ENCODE assay signal across 10 cellular contexts in the genomic region with DNA sequence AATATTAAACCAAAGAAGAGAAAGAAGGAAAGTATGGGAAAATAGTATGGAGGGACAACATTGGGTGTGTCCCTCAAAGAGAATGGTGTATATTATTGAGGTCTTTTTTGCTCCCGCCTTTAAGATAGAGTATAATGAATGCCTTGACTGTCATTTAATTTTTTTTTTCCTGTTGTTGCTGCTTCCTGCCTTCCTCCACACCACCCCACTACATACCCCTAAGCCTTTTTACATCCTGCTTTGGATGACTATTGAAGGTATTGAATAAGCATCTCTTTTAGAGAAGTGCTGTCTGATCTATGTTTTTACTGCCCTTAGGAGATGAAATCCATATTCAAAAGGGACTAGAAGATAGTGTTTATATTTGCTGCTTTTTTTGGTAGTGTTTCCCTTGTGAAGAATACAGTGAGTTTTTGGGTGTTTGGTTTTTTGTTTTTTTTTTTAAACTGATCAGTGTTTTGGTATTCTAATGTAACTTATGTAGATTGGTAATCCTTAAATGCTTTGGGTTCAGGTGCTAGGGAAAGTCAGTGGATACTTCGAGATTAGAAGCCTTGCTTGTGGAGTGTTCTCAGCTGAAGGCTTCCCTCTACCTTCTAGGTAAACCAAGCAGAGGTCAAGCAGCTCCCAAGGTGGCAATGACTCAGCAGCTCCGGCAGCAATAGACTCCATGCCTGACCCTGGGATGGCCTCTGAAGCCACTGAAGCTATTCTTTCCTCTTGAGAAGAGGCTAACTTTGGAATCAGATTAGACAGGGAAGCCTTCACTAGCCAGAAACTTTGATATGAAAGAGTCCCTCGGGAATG. TPM values are rescaled to one million over a fixed set of nuclear protein-coding genes. Genes with fewer than 3 reads are reported as not detected.
A peak's percentile ranks its signal among the peaks of the same experiment; 100 is the strongest.
DNase-seq lines count a peak whose midpoint lies in the region; ATAC-seq and TF ChIP-seq lines count a peak whose summit lies in the region.
"Had no signal": no experiment of that assay in that cellular context is flagged by ENCODE, and none has a peak within 500 bp of the region (broad histone marks: within the 10 kb centered on the region; RNA-seq: fewer than 3 reads in every experiment).

No MANE protein-coding gene starts in this region.

- intact Hi-C loops in heart right ventricle (cut with DNase I), result loop anchor here in 9 of 10 donors (5.0 to 10.0 kb wide), 11 partner anchors 84 to 254 kb away; a partner anchor contains a TSS
- intact Hi-C loops in CD14-positive monocyte (cut with micrococcal nuclease), result no loop called here
- intact Hi-C loops in spleen (cut with DNase I; ENCODE audit: low total_unique reads), result no loop called here

- H3K36me3 ChIP-seq in GM23248 (ENCODE audit: low read depth) (no peaks in the 10 kb centered on the region), SK-N-SH (replicated peaks in 1 of 2; ENCODE audit: control insufficient read depth in 1 of 2, insufficient read depth in 2 of 2, low read length in 1 of 2) (peaks cover 18 to 31% of the 10 kb centered on the region in 2 experiments), heart right ventricle (no peaks in the 10 kb centered on the region), spleen (no peaks in the 10 kb centered on the region)

- H3K9me3 ChIP-seq in GM23248 (ENCODE audit: low read depth) (no peaks in the 10 kb centered on the region), SK-N-SH (no peaks in the 10 kb centered on the region), heart right ventricle (no peaks in the 10 kb centered on the region), spleen (no peaks in the 10 kb centered on the region)

- no peak overlapping the region for H3K4me3 Mint-ChIP-seq in CD14-positive monocyte
- no peak overlapping the region for H3K4me3 Mint-ChIP-seq in activated CD8-positive, alpha-beta T cell treated with anti-CD3 and anti-CD28 coated beads, Interleukin-2, amount 10 ng/mL, durations not matched to agents 7 days and 5 days

- H4K20me1 ChIP-seq in GM23248 (ENCODE audit: insufficient read depth) (no peaks in the 10 kb centered on the region), SK-N-SH (ENCODE audit: insufficient read depth) (peaks cover 37% of the 10 kb centered on the region)

- DNase-seq in GM23248, result peak; percentile 65
- no peak for DNase-seq in SK-N-SH
- DNase-seq in heart right ventricle, result peak in 1 of 2 donors; percentile 23
- DNase-seq in skeletal muscle cell (ENCODE audit: low read depth), result no peak
- DNase-seq in CD14-positive monocyte (ENCODE audit: low spot score), result no peak
- DNase-seq in spleen, result no peak
- DNase-seq in activated CD8-positive, alpha-beta T cell treated with anti-CD3 and anti-CD28 coated beads, Interleukin-2, amount 10 ng/mL, durations not matched to agents 7 days and 5 days, result no peak

- H3K4me2 ChIP-seq in GM23248 (ENCODE audit: unreplicated experiment), result peak overlapping the region; percentile 96
- H3K4me2 ChIP-seq in SK-N-SH, result peak overlapping the region; percentile 74

- H3K4me3 ChIP-seq in GM23248 (peak overlapping the region; percentile 80), SK-N-SH (ENCODE audit: low read depth in 2 of 2, low read length in 1 of 2) (peak overlapping the region; percentile 35 to 88), heart right ventricle (peak overlapping the region in 6 of 10 donors; percentile 7 to 87 (median 80)), skeletal muscle cell (ENCODE audit: low read depth, low read length) (peak overlapping the region; percentile 5), spleen (no peak overlapping the region)
- H3K4me3 ChIP-seq: GM12878 had no signal

- no peak for TF ChIP-seq POLR2A in spleen (IDR thresholded peaks at IDR 0.05)

- H3K9me2 ChIP-seq in GM23248 (ENCODE audit: insufficient read depth) (no peaks in the 10 kb centered on the region), SK-N-SH (no peaks in the 10 kb centered on the region)

- no peak overlapping the region for H3K27ac Mint-ChIP-seq in CD14-positive monocyte
- no peak overlapping the region for H3K27ac Mint-ChIP-seq in activated CD8-positive, alpha-beta T cell treated with anti-CD3 and anti-CD28 coated beads, Interleukin-2, amount 10 ng/mL, durations not matched to agents 7 days and 5 days
- H3K27ac Mint-ChIP-seq: activated T-helper 2 cell treated with anti-CD3 and anti-CD28 coated beads, Interferon-gamma antibody, Interleukin-2, Interleukin-4, amounts not matched to agents 10 μg/mL and 5 μg/mL and 100 μg/mL, durations not matched to agents 14 hours and 24 hours and 36 hours had no signal

- H3F3A ChIP-seq in GM23248 (ENCODE audit: insufficient read depth), result peaks cover 24% of the 10 kb centered on the region; the same call in 1 of the 2 replicates
- H3F3A ChIP-seq in SK-N-SH (replicated peaks; ENCODE audit: insufficient read depth), result peaks cover 3% of the 10 kb centered on the region

- POLR2A ChIA-PET in SK-N-SH (lab: Yijun Ruan, JAX), result no interaction called here
- POLR2A ChIA-PET in activated CD8-positive, alpha-beta T cell treated with anti-CD3 and anti-CD28 coated beads, Interleukin-2, amount 10 ng/mL, durations not matched to agents 7 days and 5 days (lab: Charles Lee), result no interaction called here

- H3K27me3 ChIP-seq in GM23248 (replicated peaks; ENCODE audit: insufficient read depth), result no peaks in the 10 kb centered on the region
- no peaks in the 10 kb centered on the region for H3K27me3 ChIP-seq in SK-N-SH (ENCODE audit: insufficient read depth)
- peaks cover 0 to 74% (median 49%) of the 10 kb centered on the region in 7 donors for H3K27me3 ChIP-seq in heart right ventricle
- peaks cover 0 to 77% (median 65%) of the 10 kb centered on the region in 7 donors for H3K27me3 ChIP-seq in spleen (replicated peaks in 1 of 7)

- WGBS in GM23248 (ENCODE audit: low coverage in 1 of 2, low lambda C conversion rate in 2 of 2, missing lambda C conversion rate in 2 of 2), 2 experiments, result 39 to 40% methylated on average over 4 of the region's 4 CpGs
- WGBS in SK-N-SH (ENCODE audit: low lambda C conversion rate), result 44% methylated on average over 4 of the region's 4 CpGs
- 34% methylated on average over 4 of the region's 4 CpGs for WGBS in heart right ventricle, 2 donors
- WGBS in spleen, 5 donors, result 56 to 81% (median 60%) methylated on average over 4 of the region's 4 CpGs

- peaks cover 6% of the 10 kb centered on the region for H3K4me1 Mint-ChIP-seq in CD14-positive monocyte
- H3K4me1 Mint-ChIP-seq in activated CD8-positive, alpha-beta T cell treated with anti-CD3 and anti-CD28 coated beads, Interleukin-2, amount 10 ng/mL, durations not matched to agents 7 days and 5 days (ENCODE audit: low read depth), result peaks cover 4% of the 10 kb centered on the region

- ATAC-seq in heart right ventricle, result peak in 5 of 8 donors; percentile 27 to 59 (median 31)
- ATAC-seq in activated CD8-positive, alpha-beta T cell treated with anti-CD3 and anti-CD28 coated beads, Interleukin-2, amount 10 ng/mL, durations not matched to agents 7 days and 5 days, result no peak
- ATAC-seq in GM18511 (IDR thresholded peaks at IDR 0.05; ENCODE audit: unreplicated experiment), result no peak

- peak overlapping the region; percentile 14; the same call in 1 of the 2 replicates for H3K27ac ChIP-seq in GM23248
- peak overlapping the region; percentile 29 to 67 for H3K27ac ChIP-seq in SK-N-SH (ENCODE audit: low read depth in 2 of 2, low read length in 1 of 2)
- peak overlapping the region; percentile 27 to 86 (median 76) for H3K27ac ChIP-seq in heart right ventricle
- no peak overlapping the region for H3K27ac ChIP-seq in spleen

- H3K36me3 Mint-ChIP-seq in CD14-positive monocyte, result peaks cover 2 to 3% of the 10 kb centered on the region in 2 donors
- no peaks in the 10 kb centered on the region for H3K36me3 Mint-ChIP-seq in activated CD8-positive, alpha-beta T cell treated with anti-CD3 and anti-CD28 coated beads, Interleukin-2, amount 10 ng/mL, durations not matched to agents 7 days and 5 days (ENCODE audit: low read depth)

- H2AFZ ChIP-seq in GM23248, result 0 out of 2 replicates have a peak overlapping the region, but pooled peaks have one; percentile 9
- no peak overlapping the region for H2AFZ ChIP-seq in SK-N-SH (ENCODE audit: low read depth)

- peaks cover 33% of the 10 kb centered on the region for H3K4me1 ChIP-seq in GM23248 (ENCODE audit: insufficient read depth)
- peaks cover 12 to 40% of the 10 kb centered on the region in 2 experiments for H3K4me1 ChIP-seq in SK-N-SH (ENCODE audit: control insufficient read depth in 1 of 2, insufficient read depth in 2 of 2, low read depth in 1 of 2, low read length in 1 of 2)
- H3K4me1 ChIP-seq in heart right ventricle, result peaks cover 10 to 51% (median 38%) of the 10 kb centered on the region in 9 donors
- peaks cover 12 to 26% (median 17%) of the 10 kb centered on the region in 6 donors for H3K4me1 ChIP-seq in spleen

- TF ChIP-seq EP300 in SK-N-SH (IDR thresholded peaks at IDR 0.05; ENCODE audit: borderline replicate concordance in 1 of 2, low read depth in 1 of 2, low read length in 1 of 2), result no peak

- no peak for TF ChIP-seq RAD21 in SK-N-SH (IDR thresholded peaks at IDR 0.05; ENCODE audit: low read length)

- in situ Hi-C loops in GM23248 (cut with MboI), result loop anchor here (5.0 to 10.0 kb wide), 2 partner anchors 129 to 184 kb away; no protein-coding TSS in a partner anchor

- CTCF ChIA-PET in SK-N-SH (lab: Yijun Ruan, JAX), result interaction anchor here (0.7 to 2.1 kb wide), 2 partner anchors 178 kb away, joined by 4 to 5 read pairs; no protein-coding TSS in a partner anchor
- CTCF ChIA-PET in activated CD8-positive, alpha-beta T cell treated with anti-CD3 and anti-CD28 coated beads, Interleukin-2, amount 10 ng/mL, durations not matched to agents 7 days and 5 days (lab: Charles Lee), result no interaction called here

- H3K27me3 Mint-ChIP-seq in CD14-positive monocyte (ENCODE audit: low read depth in 3 of 3), result peaks cover 17 to 28% (median 21%) of the 10 kb centered on the region in 3 donors
- H3K27me3 Mint-ChIP-seq in activated CD8-positive, alpha-beta T cell treated with anti-CD3 and anti-CD28 coated beads, Interleukin-2, amount 10 ng/mL, durations not matched to agents 7 days and 5 days (ENCODE audit: low read depth), result peaks cover 39% of the 10 kb centered on the region

- TF ChIP-seq CTCF in SK-N-SH (IDR thresholded peaks at IDR 0.05) (no peak), heart right ventricle (IDR thresholded peaks at IDR 0.05) (no peak), CD14-positive monocyte (IDR thresholded peaks at IDR 0.05) (no peak), spleen (IDR thresholded peaks at IDR 0.05 in 8 of 11, conservative IDR thresholded peaks at IDR 0.05 in 3 of 11) (no peak)

- peaks cover 0 to 4% (median 2%) of the 10 kb centered on the region in 7 donors for H3K9me3 Mint-ChIP-seq in CD14-positive monocyte
- no peaks in the 10 kb centered on the region for H3K9me3 Mint-ChIP-seq in activated CD8-positive, alpha-beta T cell treated with anti-CD3 and anti-CD28 coated beads, Interleukin-2, amount 10 ng/mL, durations not matched to agents 7 days and 5 days (ENCODE audit: insufficient read depth)
- H3K9me3 Mint-ChIP-seq: activated T-helper 2 cell treated with anti-CD3 and anti-CD28 coated beads, Interferon-gamma antibody, Interleukin-2, Interleukin-4, amounts not matched to agents 10 μg/mL and 5 μg/mL and 100 μg/mL, durations not matched to agents 14 hours and 24 hours and 36 hours had no signal

- H3K9ac ChIP-seq in GM23248 (peak overlapping the region; percentile 70), SK-N-SH (no peak overlapping the region)

- H3K79me2 ChIP-seq in GM23248 (ENCODE audit: insufficient read depth) (peaks cover 53% of the 10 kb centered on the region), SK-N-SH (ENCODE audit: insufficient read depth) (peaks cover 56% of the 10 kb centered on the region)

RNA-seq across cellular contexts. Expression of a gene that starts 5.0 kb away (rescaled TPM):
- 53.7 and 56.4 TPM in 2 replicates for total RNA-seq in GM23248 (2014; rRNA removed; shearing (Covaris generic))
- polyA plus RNA-seq in GM23248 (2016; fragmentation: Nextera tagmentation; extraction: Ambion mirVana), result 19.3 and 19.4 TPM in 2 replicates
- polyA plus RNA-seq in SK-N-SH (2012; rRNA removed), result 16.1 and 19.7 TPM in 2 replicates
- 17.1 and 21.4 TPM in 2 replicates for polyA plus RNA-seq in SK-N-SH (2012; cell fraction: cytosol; rRNA removed)
- 12.2 and 15.3 TPM in 2 replicates for polyA plus RNA-seq in SK-N-SH (2012; cell fraction: nucleus; rRNA removed)
- total RNA-seq in heart right ventricle, result 10 to 100 TPM in 9 of 10 donors, 1 to 10 TPM in 1; 9.4 to 51.1 (median 32.3) TPM
- 1 to 10 TPM; 2.3 to 6.6 TPM for polyA plus RNA-seq in heart right ventricle
- polyA plus RNA-seq in CD14-positive monocyte, result under 1 TPM in 1 of 2 donors, not detected in 1; 0.05 TPM
- 1 to 10 TPM; 1.8 to 4.4 (median 2.8) TPM for total RNA-seq in spleen
- 1 to 10 TPM in 2 of 3 donors, under 1 TPM in 1; 0.87 to 1.8 (median 1.4) TPM for polyA plus RNA-seq in spleen
- total RNA-seq in activated CD8-positive, alpha-beta T cell treated with anti-CD3 and anti-CD28 coated beads, Interleukin-2, amount 10 ng/mL, durations not matched to agents 7 days and 5 days, result under 1 TPM in 1 of 2 experiments, not detected in 1; 0.08 TPM

RNA-seq across cellular contexts. Expression of a gene that starts 34.4 kb away (rescaled TPM):
- total RNA-seq in GM23248 (2014; rRNA removed; shearing (Covaris generic)), result not detected in 2 replicates
- polyA plus RNA-seq in GM23248 (2016; fragmentation: Nextera tagmentation; extraction: Ambion mirVana) (0.13 and 0.18 TPM in 2 replicates), SK-N-SH (2012; rRNA removed) (0.07 and 0.11 TPM in 2 replicates), heart right ventricle (not detected), CD14-positive monocyte (not detected), spleen (not detected)
- 0.04 and 0.05 TPM in 2 replicates for polyA plus RNA-seq in SK-N-SH (2012; cell fraction: cytosol; rRNA removed)
- 0.46 and 0.64 TPM in 2 replicates for polyA plus RNA-seq in SK-N-SH (2012; cell fraction: nucleus; rRNA removed)
- total RNA-seq in heart right ventricle (not detected), spleen (not detected)
- total RNA-seq in activated CD8-positive, alpha-beta T cell treated with anti-CD3 and anti-CD28 coated beads, Interleukin-2, amount 10 ng/mL, durations not matched to agents 7 days and 5 days, result not detected
- total RNA-seq: activated T-helper 2 cell treated with anti-CD3 and anti-CD28 coated beads, Interferon-gamma antibody, Interleukin-2, Interleukin-4, amounts not matched to agents 10 μg/mL and 5 μg/mL and 100 μg/mL, durations not matched to agents 14 hours and 24 hours and 36 hours; GM12878 had no signal

Comparison
In these comparisons a context has a peak if more than half of its experiments do, and no peak if none do; other contexts are left out.
1. H3K27ac ChIP-seq: peak in GM23248 (single experiment), SK-N-SH (2 of 2) and heart right ventricle (10 of 10); none in spleen (0 of 8).
2. H3K4me3 ChIP-seq: peak in GM23248 (single experiment), SK-N-SH (2 of 2), heart right ventricle (6 of 10) and skeletal muscle cell (single experiment); none in spleen (0 of 8).
3. ATAC-seq: peak in heart right ventricle (5 of 8); none in activated CD8-positive, alpha-beta T cell treated with anti-CD3 and anti-CD28 coated beads, Interleukin-2, amount 10 ng/mL, durations not matched to agents 7 days and 5 days (single experiment) and GM18511 (single experiment).
4. intact Hi-C loops: an anchor here in heart right ventricle (5.0 to 10.0 kb wide); none called in CD14-positive monocyte and spleen.